8 cellular contexts compared by ENCODE assay signal in genomic region chr16:79601092-79601977, GRCh38. TPM values are rescaled to one million over a fixed set of nuclear protein-coding genes. Genes with fewer than 3 reads are reported as not detected.
DNase-seq lines count a peak whose midpoint lies in the region; TF ChIP-seq lines count a peak whose summit lies in the region.

No MANE protein-coding gene starts in this region.

- H3K27me3 ChIP-seq in HUES64 (ENCODE audit: insufficient read depth, low read length) (peaks cover 18% of the 10 kb centered on the region), Karpas-422 (ENCODE audit: low read length) (no peaks in the 10 kb centered on the region)

- H3K9me2 ChIP-seq in Karpas-422 (replicated peaks; ENCODE audit: insufficient read depth, low read length) = no peaks in the 10 kb centered on the region

- H3K27ac Mint-ChIP-seq in activated T-helper 1 cell treated with anti-CD3 and anti-CD28 coated beads, Interleukin-12 subunit alpha, Interleukin-12 subunit beta, Interleukin-2, Interleukin-4 antibody, amounts not matched to agents 30 ng/mL and 10 ng/mL and 1 ng/mL, durations not matched to agents 14 hours and 24 hours and 36 hours = peak overlapping the region; percentile 98
- H3K27ac Mint-ChIP-seq in nephron progenitor cell = peak overlapping the region; percentile 29

- H4K20me1 ChIP-seq in Karpas-422 (ENCODE audit: insufficient read depth, low read depth, low read length) = no peaks in the 10 kb centered on the region

- H3K79me2 ChIP-seq in Karpas-422 (ENCODE audit: low read length) = no peaks in the 10 kb centered on the region

- H3K27ac ChIP-seq in HUES64 (ENCODE audit: low read depth, low read length) = no peak overlapping the region
- no peak overlapping the region for H3K27ac ChIP-seq in Karpas-422 (ENCODE audit: low read length)

- TF ChIP-seq CTCF in foreskin fibroblast (IDR thresholded peaks at IDR 0.05; ENCODE audit: low read depth, low read length) (no peak), nephron progenitor cell (IDR thresholded peaks at IDR 0.05) (no peak)

- peak overlapping the region; percentile 71 for H3K4me3 ChIP-seq in HUES64 (ENCODE audit: low read length)
- H3K4me3 ChIP-seq in foreskin fibroblast (ENCODE audit: low read depth in 1 of 2, low read length in 2 of 2) = peak overlapping the region; percentile 60 to 81
- no peak overlapping the region for H3K4me3 ChIP-seq in Karpas-422 (ENCODE audit: low read length)

- peaks cover 46% of the 10 kb centered on the region for H3K4me1 Mint-ChIP-seq in activated T-helper 1 cell treated with anti-CD3 and anti-CD28 coated beads, Interleukin-12 subunit alpha, Interleukin-12 subunit beta, Interleukin-2, Interleukin-4 antibody, amounts not matched to agents 30 ng/mL and 10 ng/mL and 1 ng/mL, durations not matched to agents 14 hours and 24 hours and 36 hours (ENCODE audit: low read depth)
- peaks cover 52% of the 10 kb centered on the region for H3K4me1 Mint-ChIP-seq in nephron progenitor cell

- peak overlapping the region; percentile 44 for H3K9ac ChIP-seq in HUES64 (ENCODE audit: low read depth, low read length)
- no peak overlapping the region for H3K9ac ChIP-seq in Karpas-422 (ENCODE audit: low read length)

- no peaks in the 10 kb centered on the region for H3K9me3 Mint-ChIP-seq in activated T-helper 1 cell treated with anti-CD3 and anti-CD28 coated beads, Interleukin-12 subunit alpha, Interleukin-12 subunit beta, Interleukin-2, Interleukin-4 antibody, amounts not matched to agents 30 ng/mL and 10 ng/mL and 1 ng/mL, durations not matched to agents 14 hours and 24 hours and 36 hours
- no peaks in the 10 kb centered on the region for H3K9me3 Mint-ChIP-seq in nephron progenitor cell

- H3K4me1 ChIP-seq in HUES64 (ENCODE audit: insufficient read depth, low read length) = peaks cover 28% of the 10 kb centered on the region
- no peaks in the 10 kb centered on the region for H3K4me1 ChIP-seq in Karpas-422 (ENCODE audit: low read length)

- intact Hi-C loops in activated T-helper 1 cell treated with anti-CD3 and anti-CD28 coated beads, Interleukin-12 subunit alpha, Interleukin-12 subunit beta, Interleukin-2, Interleukin-4 antibody, amounts not matched to agents 30 ng/mL and 10 ng/mL and 1 ng/mL, durations not matched to agents 14 hours and 24 hours and 36 hours (cut with micrococcal nuclease) = loop anchor here (2.0 to 10.0 kb wide), 6 partner anchors 111 to 1479 kb away; partner anchors contain the start of gene CDYL2

- H3K4me3 Mint-ChIP-seq in activated T-helper 1 cell treated with anti-CD3 and anti-CD28 coated beads, Interleukin-12 subunit alpha, Interleukin-12 subunit beta, Interleukin-2, Interleukin-4 antibody, amounts not matched to agents 30 ng/mL and 10 ng/mL and 1 ng/mL, durations not matched to agents 14 hours and 24 hours and 36 hours = peak overlapping the region; percentile 92
- H3K4me3 Mint-ChIP-seq in nephron progenitor cell = peak overlapping the region; percentile 97

- no peak overlapping the region for H3K4me2 ChIP-seq in Karpas-422 (ENCODE audit: low read depth, low read length, poor library complexity, severe bottlenecking)

- H3K9me3 ChIP-seq in HUES64 (ENCODE audit: insufficient read depth, low read depth, low read length) = no peaks in the 10 kb centered on the region
- H3K9me3 ChIP-seq in Karpas-422 (ENCODE audit: low read length) = no peaks in the 10 kb centered on the region

- H2AFZ ChIP-seq in Karpas-422 (ENCODE audit: low read length) = no peak overlapping the region

- WGBS in HUES64 = under 1% methylated on average over 46 of the region's 51 CpGs

- H3K36me3 Mint-ChIP-seq in activated T-helper 1 cell treated with anti-CD3 and anti-CD28 coated beads, Interleukin-12 subunit alpha, Interleukin-12 subunit beta, Interleukin-2, Interleukin-4 antibody, amounts not matched to agents 30 ng/mL and 10 ng/mL and 1 ng/mL, durations not matched to agents 14 hours and 24 hours and 36 hours (ENCODE audit: low read depth) = peaks cover 20% of the 10 kb centered on the region
- H3K36me3 Mint-ChIP-seq in nephron progenitor cell (ENCODE audit: low read depth) = no peaks in the 10 kb centered on the region

- DNase-seq in AG08396 (ENCODE audit: low spot score) (peak; percentile 36), foreskin fibroblast (peak in 1 of 2 donors; percentile 63), nephron progenitor cell (peak; percentile 55), UCSD-AML1 (lab: John Stamatoyannopoulos, UW; ENCODE audit: unreplicated experiment) (no peak), NCI-H1694 (lab: John Stamatoyannopoulos, UW) (no peak), Karpas-422 (no peak)
- DNase-seq in activated T-helper 1 cell treated with anti-CD3 and anti-CD28 coated beads, Interleukin-12 subunit alpha, Interleukin-12 subunit beta, Interleukin-2, Interleukin-4 antibody, amounts not matched to agents 30 ng/mL and 10 ng/mL and 1 ng/mL, durations not matched to agents 14 hours and 24 hours and 36 hours (ENCODE audit: low spot score) = peak; percentile 18

- peaks cover 7% of the 10 kb centered on the region for H3K27me3 Mint-ChIP-seq in activated T-helper 1 cell treated with anti-CD3 and anti-CD28 coated beads, Interleukin-12 subunit alpha, Interleukin-12 subunit beta, Interleukin-2, Interleukin-4 antibody, amounts not matched to agents 30 ng/mL and 10 ng/mL and 1 ng/mL, durations not matched to agents 14 hours and 24 hours and 36 hours (ENCODE audit: insufficient read depth)
- H3K27me3 Mint-ChIP-seq in nephron progenitor cell (ENCODE audit: low read depth, poor library complexity) = no peaks in the 10 kb centered on the region

- no peaks in the 10 kb centered on the region for H3K36me3 ChIP-seq in HUES64 (ENCODE audit: insufficient read depth, low read length)
- no peaks in the 10 kb centered on the region for H3K36me3 ChIP-seq in Karpas-422 (ENCODE audit: insufficient read depth, low read length)

RNA-seq across cellular contexts. Expression of gene MAF, which starts 0.8 kb away (rescaled TPM):
- 3.2 TPM for polyA plus RNA-seq in HUES64 (2013, experiment 1 of 2)
- polyA plus RNA-seq in HUES64 (2013, experiment 2 of 2) = 4.1 TPM
- 90.5 and 95.5 TPM in 2 replicates for total RNA-seq in activated T-helper 1 cell treated with anti-CD3 and anti-CD28 coated beads, Interleukin-12 subunit alpha, Interleukin-12 subunit beta, Interleukin-2, Interleukin-4 antibody, amounts not matched to agents 30 ng/mL and 10 ng/mL and 1 ng/mL, durations not matched to agents 14 hours and 24 hours and 36 hours
- not detected in 2 replicates for total RNA-seq in Karpas-422 (2014; rRNA removed; shearing (Covaris generic); ENCODE audit: low replicate concordance)

Comparison
In these comparisons a context has a peak if more than half of its experiments do, and no peak if none do; other contexts are left out.
1. DNase-seq: peak in AG08396 (single experiment), activated T-helper 1 cell treated with anti-CD3 and anti-CD28 coated beads, Interleukin-12 subunit alpha, Interleukin-12 subunit beta, Interleukin-2, Interleukin-4 antibody, amounts not matched to agents 30 ng/mL and 10 ng/mL and 1 ng/mL, durations not matched to agents 14 hours and 24 hours and 36 hours (single experiment) and nephron progenitor cell (single experiment); none in UCSD-AML1 (single experiment), NCI-H1694 (single experiment) and Karpas-422 (single experiment).
2. RNA of gene MAF, which starts 0.8 kb away (total RNA-seq): 90.5 to 95.5 TPM in activated T-helper 1 cell treated with anti-CD3 and anti-CD28 coated beads, Interleukin-12 subunit alpha, Interleukin-12 subunit beta, Interleukin-2, Interleukin-4 antibody, amounts not matched to agents 30 ng/mL and 10 ng/mL and 1 ng/mL, durations not matched to agents 14 hours and 24 hours and 36 hours; not detected in Karpas-422; every median in the first group is over 10 times any median in the second.